Comparison of ENCODE assay signal across 8 cellular contexts in the genomic region with DNA sequence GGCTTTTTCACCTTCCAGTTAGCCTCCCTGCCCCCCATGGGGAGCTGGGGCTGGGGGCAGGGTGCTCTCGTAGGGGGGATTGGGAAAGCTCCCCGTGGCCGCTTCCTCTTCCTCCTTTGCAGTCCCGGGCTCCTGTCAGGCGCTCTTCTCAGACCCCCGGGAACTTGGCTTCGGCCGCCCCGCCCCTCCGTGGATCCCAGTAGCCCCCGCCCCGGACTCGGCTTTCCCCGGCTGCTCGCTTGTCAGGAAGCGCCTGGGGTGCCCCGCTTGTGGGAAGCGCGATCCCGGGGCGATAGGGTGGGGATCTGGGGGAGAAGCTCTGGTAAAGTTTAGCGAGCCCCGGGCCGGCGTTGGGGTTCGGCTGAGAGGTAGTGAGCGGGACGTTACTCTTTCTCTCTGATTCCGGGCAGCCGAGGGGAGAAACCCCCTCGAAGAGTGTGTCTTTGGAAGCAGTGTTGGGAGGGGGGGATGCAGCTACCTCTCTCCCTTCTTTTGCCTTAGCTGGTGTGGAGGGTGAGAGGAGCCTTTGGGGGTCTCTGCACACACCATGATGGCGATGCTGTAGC. TPM values are rescaled to one million over a fixed set of nuclear protein-coding genes. Genes with fewer than 3 reads are reported as not detected.
A peak's percentile ranks its signal among the peaks of the same experiment; 100 is the strongest.
DNase-seq lines count a peak whose midpoint lies in the region; FAIRE-seq and TF ChIP-seq lines count a peak whose summit lies in the region.

No MANE protein-coding gene starts in this region.

- DNase-seq in AG10803 (ENCODE audit: low read depth) (peak; percentile 9), GM19239 (ENCODE audit: insufficient read length, low spot score) (peak; percentile 5), SKM-1 treated with dmso at 0.1 percent for 144 hours (lab: John Stamatoyannopoulos, UW; ENCODE audit: unreplicated experiment) (peak; percentile 57), ascending aorta (ENCODE audit: low spot score in 2 of 2) (peak in 1 of 2 donors; percentile 72), hypothalamus (lab: John Stamatoyannopoulos, UW) (peak in 39 of 51 donors; percentile 13 to 77 (median 45)), sigmoid colon (peak; percentile 81), KG1 (lab: John Stamatoyannopoulos, UW) (no peak)

- H3K36me3 ChIP-seq in HUES48 (ENCODE audit: control insufficient read depth, insufficient read depth, low read length) (0 out of 2 replicates have a peak, but pooled peaks cover 2% of the 10 kb centered on the region), ascending aorta (no peaks in the 10 kb centered on the region), sigmoid colon (no peaks in the 10 kb centered on the region)

- peak overlapping the region; percentile 96 for H3K27ac ChIP-seq in HUES48 (ENCODE audit: low read depth, low read length)
- H3K27ac ChIP-seq in ascending aorta: peak overlapping the region; percentile 83 to 92
- H3K27ac ChIP-seq in sigmoid colon: peak overlapping the region; percentile 97 to 99 (median 98)

- H3K27me3 ChIP-seq in HUES48 (ENCODE audit: control insufficient read depth, insufficient read depth, low read length) (peaks cover 8% of the 10 kb centered on the region), ascending aorta (no peaks in the 10 kb centered on the region), sigmoid colon (no peaks in the 10 kb centered on the region)

- H3K9me3 ChIP-seq in HUES48 (ENCODE audit: control insufficient read depth, insufficient read depth, low read length) (no peaks in the 10 kb centered on the region), ascending aorta (no peaks in the 10 kb centered on the region), sigmoid colon (no peaks in the 10 kb centered on the region)

- WGBS in sigmoid colon, 2 donors: 0 to 1% methylated on average over 32 of the region's 32 CpGs

- peak; percentile 79 for FAIRE-seq in GM19239 (lab: Jason Lieb, UNC)

- H3K9ac ChIP-seq in HUES48 (ENCODE audit: low read depth, low read length): 0 out of 2 replicates have a peak overlapping the region, but pooled peaks have one; percentile 3

- H3K4me1 ChIP-seq in HUES48 (ENCODE audit: control insufficient read depth, insufficient read depth, low read length): peaks cover 38% of the 10 kb centered on the region
- H3K4me1 ChIP-seq in ascending aorta: peaks cover 0 to 6% of the 10 kb centered on the region in 2 donors
- H3K4me1 ChIP-seq in sigmoid colon: peaks cover 0 to 39% (median 33%) of the 10 kb centered on the region in 4 donors

- intact Hi-C loops in ascending aorta (cut with DNase I) (loop anchor here (1.0 to 10.0 kb wide), 5 partner anchors 90 to 214 kb away; a partner anchor contains a TSS), sigmoid colon (cut with DNase I) (loop anchor here (2.0 to 10.0 kb wide), 3 partner anchors 100 to 192 kb away; no protein-coding TSS in a partner anchor)

- TF ChIP-seq CTCF in AG10803 (conservative IDR thresholded peaks at IDR 0.05; ENCODE audit: low read length): no peak
- TF ChIP-seq CTCF in ascending aorta (IDR thresholded peaks at IDR 0.05): no peak
- no peak for TF ChIP-seq CTCF in sigmoid colon (IDR thresholded peaks at IDR 0.05)

- no peak for TF ChIP-seq POLR2A in sigmoid colon (IDR thresholded peaks at IDR 0.05)

- TF ChIP-seq EP300 in sigmoid colon (IDR thresholded peaks at IDR 0.05): no peak

- H3K4me3 ChIP-seq in AG10803 (ENCODE audit: low read length) (peak overlapping the region; percentile 85), HUES48 (ENCODE audit: low read depth, low read length) (peak overlapping the region; percentile 70), ascending aorta (peak overlapping the region; percentile 79 to 99), sigmoid colon (peak overlapping the region; percentile 98 to 100 (median 99))

RNA-seq across cellular contexts. Expression of a gene that starts 0.6 kb away (rescaled TPM):
- total RNA-seq in ascending aorta (17.1 TPM), sigmoid colon (10 to 100 TPM; 55.9 to 75.4 (median 66.9) TPM)
- 10 to 100 TPM in 1 of 3 donors, 1 to 10 TPM in 2; 7.2 to 11.8 (median 7.9) TPM for polyA plus RNA-seq in sigmoid colon
